In genomic region chr19:912181-913079, GRCh38 we compare ENCODE assay signal across 1 cellular context.
TF ChIP-seq lines count a peak whose summit lies in the region.

No MANE protein-coding gene starts in this region.

TF ChIP-seq in HepG2, 621 proteins besides CTCF, POLR2A, EP300 and RAD21:
- TF ChIP-seq CEBPG (CRISPR knock-in tag; IDR thresholded peaks at IDR 0.05) (no peak), PHF8 (CRISPR knock-in tag; IDR thresholded peaks at IDR 0.05) (peak; percentile 9; the same call in 1 of the 2 replicates), ZNF672 (CRISPR knock-in tag; IDR thresholded peaks at IDR 0.05) (0 out of 2 replicates have a peak, but pooled peaks have one; percentile 25), DNMT3B (CRISPR knock-in tag; conservative IDR thresholded peaks at IDR 0.05) (no peak), ZNF235 (CRISPR knock-in tag; IDR thresholded peaks at IDR 0.05; ENCODE audit: borderline replicate concordance) (no peak), ZNF543 (CRISPR knock-in tag; IDR thresholded peaks at IDR 0.05) (no peak), ZNF616 (CRISPR knock-in tag; IDR thresholded peaks at IDR 0.05; ENCODE audit: low read depth) (no peak), ZNF317 (CRISPR knock-in tag; IDR thresholded peaks at IDR 0.05) (no peak), MAFF (IDR thresholded peaks at IDR 0.05; ENCODE audit: low read depth, low read length) (no peak), ZNF558 (CRISPR knock-in tag; IDR thresholded peaks at IDR 0.05; ENCODE audit: borderline replicate concordance) (no peak), TCF12 (IDR thresholded peaks at IDR 0.05) (no peak), TCF12 (CRISPR knock-in tag; IDR thresholded peaks at IDR 0.05) (no peak), HMGXB3 (CRISPR knock-in tag; IDR thresholded peaks at IDR 0.05; ENCODE audit: borderline replicate concordance) (0 out of 2 replicates have a peak, but pooled peaks have one; percentile 8), PATZ1 (CRISPR knock-in tag; IDR thresholded peaks at IDR 0.05) (0 out of 2 replicates have a peak, but pooled peaks have one; percentile 34), CEBPB (IDR thresholded peaks at IDR 0.05; ENCODE audit: borderline replicate concordance, low read depth, low read length) (no peak), FOXC1 (CRISPR knock-in tag; IDR thresholded peaks at IDR 0.05; ENCODE audit: borderline replicate concordance) (no peak), MLLT10 (CRISPR knock-in tag; IDR thresholded peaks at IDR 0.05) (no peak), POGK (CRISPR knock-in tag; conservative IDR thresholded peaks at IDR 0.05) (no peak), DMAP1 (CRISPR knock-in tag; IDR thresholded peaks at IDR 0.05) (peak; percentile 6; the same call in 1 of the 2 replicates), ZFP90 (CRISPR knock-in tag; IDR thresholded peaks at IDR 0.05; ENCODE audit: borderline replicate concordance) (0 out of 2 replicates have a peak, but pooled peaks have one; percentile 6), MXD1 (CRISPR knock-in tag; IDR thresholded peaks at IDR 0.05) (no peak), SUZ12 (IDR thresholded peaks at IDR 0.05; ENCODE audit: low read depth, low read length) (no peak), KMT2B (CRISPR knock-in tag; IDR thresholded peaks at IDR 0.05) (0 out of 2 replicates have a peak, but pooled peaks have one; percentile 17), CSRNP1 (CRISPR knock-in tag; IDR thresholded peaks at IDR 0.05) (no peak), ARHGAP35 (CRISPR knock-in tag; IDR thresholded peaks at IDR 0.05; ENCODE audit: borderline replicate concordance) (no peak), MBNL3 (CRISPR knock-in tag; conservative IDR thresholded peaks at IDR 0.05) (no peak), ZBTB7A (CRISPR knock-in tag; IDR thresholded peaks at IDR 0.05) (no peak), ZNF577 (CRISPR knock-in tag; IDR thresholded peaks at IDR 0.05; ENCODE audit: borderline replicate concordance, low read depth) (no peak), HNRNPL (IDR thresholded peaks at IDR 0.05; ENCODE audit: low read depth, low read length) (no peak)
